ENCODE assay signal across 27 cellular contexts in the genomic region with DNA sequence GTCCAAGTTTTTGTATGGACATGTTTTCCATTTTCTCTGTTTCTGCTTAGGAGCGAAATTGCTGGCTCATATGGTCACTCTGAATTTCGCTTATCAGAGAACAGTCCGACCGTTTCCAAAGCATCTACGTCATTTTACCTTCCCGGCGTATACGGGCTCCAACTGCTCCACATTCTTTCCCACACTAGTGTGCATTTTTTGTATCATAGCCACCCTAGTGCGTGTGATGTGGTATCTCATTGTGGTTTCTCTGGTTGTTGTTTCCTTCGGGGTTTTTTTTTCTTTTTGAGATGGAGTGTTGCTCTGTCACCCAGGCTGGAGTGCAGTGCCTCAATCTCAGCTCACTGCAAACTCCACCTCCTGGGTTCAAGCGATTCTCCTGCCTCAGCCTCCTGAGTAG. TPM values are rescaled to one million over a fixed set of nuclear protein-coding genes. Genes with fewer than 3 reads are reported as not detected.
DNase-seq lines count a peak whose midpoint lies in the region; ATAC-seq and TF ChIP-seq lines count a peak whose summit lies in the region.
"Had no signal": no experiment of that assay in that cellular context is flagged by ENCODE, and none has a peak within 500 bp of the region (broad histone marks: within the 10 kb centered on the region; RNA-seq: fewer than 3 reads in every experiment).

No MANE protein-coding gene starts in this region.

- no peaks in the 10 kb centered on the region for H3K36me3 Mint-ChIP-seq in CD4-positive, alpha-beta T cell (ENCODE audit: low read depth)
- H3K36me3 Mint-ChIP-seq: neural progenitor cell had no signal

- H3K4me3 ChIP-seq in fibroblast of the aortic adventitia (ENCODE audit: low read depth, low read length): no peak overlapping the region
- H3K4me3 ChIP-seq: gastroesophageal sphincter, MG63, neural progenitor cell, sigmoid colon had no signal

- POLR2A ChIA-PET in CD4-positive, alpha-beta T cell (lab: Charles Lee): no interaction called here

- intact Hi-C loops in CD4-positive, alpha-beta T cell (cut with DNase I, micrococcal nuclease): no loop called here

- H3K9me3 Mint-ChIP-seq in CD4-positive, alpha-beta T cell: no peaks in the 10 kb centered on the region
- H3K9me3 Mint-ChIP-seq: neural progenitor cell had no signal

- peaks cover 4% of the 10 kb centered on the region for H3K27me3 ChIP-seq in CD4-positive, alpha-beta T cell (ENCODE audit: control insufficient read depth, insufficient read depth, low read length)
- H3K27me3 ChIP-seq: MG63 had no signal

- peak; percentile 93 for DNase-seq in A172 (ENCODE audit: low spot score)
- no peak for DNase-seq in CD4-positive, alpha-beta T cell
- DNase-seq in SW480 (ENCODE audit: low spot score): peak; percentile 90
- peak; percentile 83 for DNase-seq in fibroblast of the aortic adventitia (ENCODE audit: low read depth)
- no peak for DNase-seq in inferior parietal cortex (ENCODE audit: extremely low spot score)
- no peak for DNase-seq in GOT3 (lab: John Stamatoyannopoulos, UW)
- DNase-seq: activated CD4-positive, alpha-beta T cell treated with anti-CD3 and anti-CD28 coated beads, Interleukin-2, amount 50 U/mL, for 4 hours; effector memory CD4-positive, alpha-beta T cell; hypothalamus; islet precursor cell; MG63; NCI-H1417 treated with DMSO at 0.1 percent for 48 hours; NCI-H2107; NCI-H510A; sigmoid colon; substantia nigra had no signal

- peak overlapping the region; percentile 39 for H3K4me3 Mint-ChIP-seq in CD4-positive, alpha-beta T cell

- H3K27ac ChIP-seq in CD4-positive, alpha-beta T cell (ENCODE audit: low read depth, low read length): no peak overlapping the region
- H3K27ac ChIP-seq: gastroesophageal sphincter, neural progenitor cell, VCaP had no signal

- H3K4me1 Mint-ChIP-seq in CD4-positive, alpha-beta T cell (ENCODE audit: low read depth): peaks cover 18% of the 10 kb centered on the region

- no peak overlapping the region for H3K27ac Mint-ChIP-seq in CD4-positive, alpha-beta T cell
- H3K27ac Mint-ChIP-seq: neural progenitor cell, progenitor cell of endocrine pancreas had no signal

- ATAC-seq in CD4-positive, alpha-beta T cell (ENCODE audit: poor library complexity): peak; percentile 56
- no peak for ATAC-seq in HG03378 (IDR thresholded peaks at IDR 0.05; ENCODE audit: unreplicated experiment)
- ATAC-seq: gastroesophageal sphincter, Panc1 had no signal

- H3K27me3 Mint-ChIP-seq in CD4-positive, alpha-beta T cell: peaks cover 39% of the 10 kb centered on the region

- H3K9me3 ChIP-seq in CD4-positive, alpha-beta T cell (ENCODE audit: control insufficient read depth, low read length): no peaks in the 10 kb centered on the region
- H3K9me3 ChIP-seq: gastroesophageal sphincter, MG63, sigmoid colon had no signal

- CTCF ChIA-PET in CD4-positive, alpha-beta T cell (lab: Charles Lee): no interaction called here

- no peak for TF ChIP-seq CTCF in CD4-positive, alpha-beta T cell (IDR thresholded peaks at IDR 0.05)
- TF ChIP-seq CTCF in fibroblast of the aortic adventitia (IDR thresholded peaks at IDR 0.05; ENCODE audit: insufficient read depth, low read length): no peak

RNA-seq across cellular contexts. Expression of gene BHLHA9, which starts 31.0 kb away (rescaled TPM):
- total RNA-seq in A172 (2014; rRNA removed; shearing (Covaris generic)): not detected in 2 replicates
- total RNA-seq in CD4-positive, alpha-beta T cell: not detected
- not detected in 2 replicates for total RNA-seq in fibroblast of the aortic adventitia (ENCODE audit: low replicate concordance)
- total RNA-seq: gastroesophageal sphincter; lower leg skin; mononuclear cell; progenitor cell of endocrine pancreas; sigmoid colon; SK-MEL-5; T-helper 2 cell treated with Interferon-gamma antibody and Interleukin-4, amounts not matched to agents 100 ng/mL and 5 ng/mL, for 36 hours; ureter had no signal

RNA-seq across cellular contexts. Expression of gene TRARG1, which starts 40.3 kb away (rescaled TPM):
- total RNA-seq in A172 (2014; rRNA removed; shearing (Covaris generic)): not detected in 2 replicates
- total RNA-seq in CD4-positive, alpha-beta T cell: not detected
- total RNA-seq in fibroblast of the aortic adventitia (ENCODE audit: low replicate concordance): not detected in 2 replicates
- total RNA-seq: mononuclear cell, progenitor cell of endocrine pancreas, SK-MEL-5, ureter had no signal

RNA-seq across cellular contexts. Expression of gene ABR, which starts 59.4 kb away (rescaled TPM):
- total RNA-seq in A172 (2014; rRNA removed; shearing (Covaris generic)): 44.7 and 66.9 TPM in 2 replicates
- total RNA-seq in CD4-positive, alpha-beta T cell: 10 to 100 TPM; 72.4 to 74.8 TPM
- 76.8 and 83.1 TPM in 2 replicates for total RNA-seq in fibroblast of the aortic adventitia (ENCODE audit: low replicate concordance)

Comparison
In these comparisons a context has a peak if more than half of its experiments do, and no peak if none do; other contexts are left out.
1. DNase-seq: peak in A172 (single experiment), SW480 (single experiment) and fibroblast of the aortic adventitia (single experiment); none in CD4-positive, alpha-beta T cell (0 of 10), inferior parietal cortex (single experiment) and GOT3 (single experiment).